ENCODE assay signal across 2 cellular contexts in genomic region chr6:141641406-141641805, GRCh38.
TF ChIP-seq lines count a peak whose summit lies in the region.

No MANE protein-coding gene starts in this region.

TF ChIP-seq in SK-N-SH, 30 proteins besides CTCF, POLR2A, EP300 and RAD21 (continued from another document):
- TF ChIP-seq PBX3 (IDR thresholded peaks at IDR 0.05): no peak

TF ChIP-seq in SK-N-SH treated with all-trans-retinoic acid at 6 μM for 48 hours, 23 proteins besides CTCF, POLR2A, EP300 and RAD21 (continued from another document):
- TF ChIP-seq CREB5 (CRISPR knock-in tag; IDR thresholded peaks at IDR 0.05; ENCODE audit: low read depth) (no peak), PATZ1 (CRISPR knock-in tag; IDR thresholded peaks at IDR 0.05; ENCODE audit: borderline replicate concordance) (no peak), ESRRG (CRISPR knock-in tag; IDR thresholded peaks at IDR 0.05) (no peak), TCF4 (CRISPR knock-in tag; IDR thresholded peaks at IDR 0.05; ENCODE audit: borderline replicate concordance) (no peak), TOX (CRISPR knock-in tag; IDR thresholded peaks at IDR 0.05; ENCODE audit: borderline replicate concordance) (no peak), ARNTL (CRISPR knock-in tag; IDR thresholded peaks at IDR 0.05; ENCODE audit: borderline replicate concordance, low read depth) (no peak), ZNF8 (CRISPR knock-in tag; IDR thresholded peaks at IDR 0.05) (no peak), ZFP3 (CRISPR knock-in tag; IDR thresholded peaks at IDR 0.05) (no peak), POU6F1 (CRISPR knock-in tag; IDR thresholded peaks at IDR 0.05; ENCODE audit: borderline replicate concordance, low read depth) (no peak), BACH2 (CRISPR knock-in tag; IDR thresholded peaks at IDR 0.05; ENCODE audit: borderline replicate concordance) (no peak), CSDC2 (CRISPR knock-in tag; IDR thresholded peaks at IDR 0.05) (no peak)
